Comparison of ENCODE assay signal across 8 cellular contexts in the genomic region with DNA sequence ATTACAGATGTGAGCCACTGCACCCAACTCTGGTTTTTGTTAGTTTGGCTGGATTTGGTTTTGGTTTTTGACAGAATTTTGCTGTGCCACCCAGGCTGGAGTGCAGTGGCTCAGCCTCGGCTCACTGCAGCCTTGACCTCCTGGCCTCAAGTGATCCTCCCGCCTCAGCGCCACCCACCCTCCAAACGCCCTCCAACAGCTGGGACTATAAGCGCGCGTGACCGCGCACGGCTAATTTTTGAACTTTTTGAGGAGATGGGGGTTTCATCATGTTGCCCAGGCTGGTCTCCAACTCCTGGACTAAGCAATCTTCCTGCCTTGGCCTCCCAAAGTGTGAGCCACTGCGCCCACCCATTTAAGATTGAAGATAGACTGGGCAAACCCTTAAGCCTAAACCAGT.
"Had no signal": no experiment of that assay in that cellular context is flagged by ENCODE, and none has a peak within 500 bp of the region (broad histone marks: within the 10 kb centered on the region; RNA-seq: fewer than 3 reads in every experiment).

No MANE protein-coding gene starts in this region.

- H3K27ac ChIP-seq: GM23248, HL-60 had no signal

- H3K36me3 ChIP-seq: HAP-1 had no signal

- H3K4me3 ChIP-seq: GM23248, HAP-1 had no signal

- H2AFZ ChIP-seq: GM23248 had no signal

- H3K9me3 ChIP-seq: HAP-1 had no signal

- ATAC-seq: HCT116 had no signal

- H3K4me3 Mint-ChIP-seq: HFFc6 had no signal

- DNase-seq: GM23248, GOT3, H7, HFFc6, IMR-90 had no signal

- H3K9ac ChIP-seq: GM23248 had no signal

- H3K27ac Mint-ChIP-seq: HFFc6 had no signal
